In the genomic region with DNA sequence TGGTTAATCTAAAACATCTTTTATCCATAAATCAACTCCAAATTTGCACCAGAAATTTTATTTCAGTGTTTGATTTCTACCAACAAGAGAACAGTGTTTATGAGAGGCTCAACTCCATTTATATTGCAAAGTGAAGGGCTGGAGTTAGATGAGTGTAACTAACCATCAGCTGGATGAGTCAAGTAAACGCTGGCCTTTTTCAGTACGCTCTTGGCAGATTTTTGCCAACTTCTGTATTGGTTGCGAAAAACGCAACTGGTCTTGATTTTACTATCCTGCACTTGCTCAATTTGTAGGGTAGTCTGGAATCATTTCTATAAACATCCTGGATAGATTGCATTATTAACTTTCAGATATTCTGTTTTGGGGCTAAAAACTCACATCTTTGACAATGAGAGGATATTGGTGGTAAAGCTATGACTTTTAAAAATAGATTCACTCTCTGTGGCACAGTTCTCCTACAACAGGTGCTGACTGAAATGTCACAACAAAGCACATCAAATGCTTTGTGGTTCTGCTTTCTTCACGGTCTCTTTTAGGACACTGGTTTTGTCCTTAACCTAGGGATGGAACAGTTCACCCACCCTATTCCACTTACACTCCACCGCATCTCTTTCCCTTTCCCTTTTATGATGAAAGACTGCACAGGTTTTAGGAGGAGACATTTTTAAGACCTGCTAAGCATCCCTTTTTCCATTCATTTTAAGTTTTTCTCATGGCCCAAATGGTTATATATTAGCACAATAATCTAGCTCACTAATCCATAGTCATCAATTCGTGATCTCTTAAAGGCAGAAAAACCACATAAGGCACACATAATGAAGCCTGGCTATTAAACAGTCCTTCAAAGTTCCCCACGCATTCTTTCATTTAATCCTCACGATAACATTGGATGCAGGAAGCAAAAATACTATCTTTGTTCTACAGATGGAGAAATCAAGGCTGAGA, we compare ENCODE assay signal across 27 cellular contexts. TPM values are rescaled to one million over a fixed set of nuclear protein-coding genes. Genes with fewer than 3 reads are reported as not detected.
DNase-seq lines count a peak whose midpoint lies in the region; ATAC-seq, FAIRE-seq and TF ChIP-seq lines count a peak whose summit lies in the region.
"Had no signal": no experiment of that assay in that cellular context is flagged by ENCODE, and none has a peak within 500 bp of the region (broad histone marks: within the 10 kb centered on the region; RNA-seq: fewer than 3 reads in every experiment).

No MANE protein-coding gene starts in this region.

- no peaks in the 10 kb centered on the region for H3K9me3 ChIP-seq in GM23248 (ENCODE audit: low read depth)
- no peaks in the 10 kb centered on the region for H3K9me3 ChIP-seq in transverse colon
- H3K9me3 ChIP-seq: BLaER1 treated with 17β-estradiol and CSF1 and Interleukin-3, amounts not matched to agents 10 nM and 100 nM had no signal

- H3K9me2 ChIP-seq in GM23248 (ENCODE audit: insufficient read depth): no peaks in the 10 kb centered on the region

- in situ Hi-C loops in GM23248 (cut with MboI): no loop called here
- in situ Hi-C loops in transverse colon (cut with MboI; ENCODE audit: low pct_ligation_motif_present in 1 of 4, low pct_unique_long_range_greater_than_20kb in 1 of 4, low sequenced_read_pairs in 3 of 4): no loop called here
- in situ Hi-C loops in KBM-7 (cut with MboI; ENCODE audit: low pct_unique_long_range_greater_than_20kb, low sequenced_read_pairs): no loop called here

- H4K20me1 ChIP-seq in GM23248 (ENCODE audit: insufficient read depth): no peaks in the 10 kb centered on the region
- H4K20me1 ChIP-seq: BLaER1 treated with 17β-estradiol and CSF1 and Interleukin-3, amounts not matched to agents 10 nM and 100 nM had no signal

- peak; percentile 38 for ATAC-seq in SK-N-SH treated with all-trans-retinoic acid at 6 μM for 48 hours
- ATAC-seq: natural killer cell, T-cell had no signal

- H3K4me2 ChIP-seq in GM23248 (ENCODE audit: unreplicated experiment): no peak overlapping the region
- H3K4me2 ChIP-seq: BLaER1 treated with 17β-estradiol and CSF1 and Interleukin-3, amounts not matched to agents 10 nM and 100 nM had no signal

- H3K4me3 ChIP-seq in GM23248 (no peak overlapping the region), foreskin fibroblast (ENCODE audit: low read depth in 1 of 2, low read length in 2 of 2) (no peak overlapping the region), transverse colon (no peak overlapping the region)
- H3K4me3 ChIP-seq: BLaER1 treated with 17β-estradiol and CSF1 and Interleukin-3, amounts not matched to agents 10 nM and 100 nM; skin epidermis had no signal

- H3F3A ChIP-seq in GM23248 (ENCODE audit: insufficient read depth): peaks cover 21% of the 10 kb centered on the region

- 44 to 45% methylated on average over 9 of the region's 9 CpGs for WGBS in GM23248 (ENCODE audit: low coverage in 1 of 2, low lambda C conversion rate in 2 of 2, missing lambda C conversion rate in 2 of 2), 2 experiments
- WGBS in transverse colon (ENCODE audit: low coverage in 1 of 2), 2 donors: 58 to 83% methylated on average over 7 to 9 of the region's 9 CpGs

- intact Hi-C loops in transverse colon (cut with DNase I; ENCODE audit: low total_unique reads): no loop called here

- no peak overlapping the region for H2AFZ ChIP-seq in GM23248

- no peak for TF ChIP-seq POLR2A in transverse colon (IDR thresholded peaks at IDR 0.05)

- H3K79me2 ChIP-seq in GM23248 (ENCODE audit: insufficient read depth): peaks cover 28% of the 10 kb centered on the region; the same call in 1 of the 2 replicates

- H3K27me3 ChIP-seq in GM23248 (replicated peaks; ENCODE audit: insufficient read depth) (no peaks in the 10 kb centered on the region), transverse colon (no peaks in the 10 kb centered on the region)
- H3K27me3 ChIP-seq: BLaER1 treated with 17β-estradiol and CSF1 and Interleukin-3, amounts not matched to agents 10 nM and 100 nM had no signal

- no peak overlapping the region for H3K9ac ChIP-seq in GM23248
- H3K9ac ChIP-seq: BLaER1 treated with 17β-estradiol and CSF1 and Interleukin-3, amounts not matched to agents 10 nM and 100 nM had no signal

- H3K27ac ChIP-seq in GM23248 (no peak overlapping the region), transverse colon (peak overlapping the region; percentile 1 to 38 (median 18))
- H3K27ac ChIP-seq: BLaER1 treated with 17β-estradiol and CSF1 and Interleukin-3, amounts not matched to agents 10 nM and 100 nM; HL-60; skin epidermis had no signal

- FAIRE-seq in frontal cortex (lab: Jason Lieb, UNC): no peak
- FAIRE-seq: astrocyte, GM12892 had no signal

- H3K4me1 ChIP-seq in GM23248 (ENCODE audit: insufficient read depth): peaks cover 22% of the 10 kb centered on the region
- no peaks in the 10 kb centered on the region for H3K4me1 ChIP-seq in transverse colon
- H3K4me1 ChIP-seq: BLaER1 treated with 17β-estradiol and CSF1 and Interleukin-3, amounts not matched to agents 10 nM and 100 nM had no signal

- TF ChIP-seq CTCF in foreskin fibroblast (IDR thresholded peaks at IDR 0.05; ENCODE audit: low read depth, low read length) (no peak), transverse colon (IDR thresholded peaks at IDR 0.05) (no peak)

- no peak for TF ChIP-seq EP300 in transverse colon (IDR thresholded peaks at IDR 0.05; ENCODE audit: low read depth)

- no peaks in the 10 kb centered on the region for H3K36me3 ChIP-seq in GM23248 (ENCODE audit: low read depth)
- no peaks in the 10 kb centered on the region for H3K36me3 ChIP-seq in transverse colon
- H3K36me3 ChIP-seq: BLaER1 treated with 17β-estradiol and CSF1 and Interleukin-3, amounts not matched to agents 10 nM and 100 nM had no signal

- DNase-seq in GM23248 (peak; percentile 86), foreskin fibroblast (peak; percentile 81 to 88), transverse colon (no peak), NOMO-1 (lab: John Stamatoyannopoulos, UW; ENCODE audit: unreplicated experiment in 2 of 2) (no peak), frontal cortex (ENCODE audit: low spot score in 2 of 2) (no peak), KBM-7 (no peak)
- DNase-seq in activated CD4-positive, alpha-beta T cell treated with anti-CD3 and anti-CD28 coated beads, Interleukin-2, amount 50 U/mL, for 4 hours: no peak
- DNase-seq: activated CD4-positive, alpha-beta memory T cell treated with anti-CD3 and anti-CD28 coated beads, Interleukin-2, amount 10 ng/mL, durations not matched to agents 7 days and 5 days; activated naive CD4-positive, alpha-beta T cell treated with anti-CD3 and anti-CD28 coated beads for 36 hours; effector CD8-positive, alpha-beta T cell; foreskin melanocyte; GDM1; HFFc6; kidney glomerular epithelial cell; natural killer cell; NCI-H1092; NCI-H2029 treated with DMSO at 0.1 percent for 48 hours; NCI-H510A; posterior cingulate gyrus; T-cell had no signal

TF ChIP-seq in SK-N-SH treated with all-trans-retinoic acid at 6 μM for 48 hours, 23 proteins besides CTCF, POLR2A, EP300 and RAD21:
- no peak for TF ChIP-seq OSR1 (CRISPR knock-in tag; IDR thresholded peaks at IDR 0.05)

RNA-seq across cellular contexts. Expression of gene CACNA2D1, which starts 12.8 kb away (rescaled TPM):
- total RNA-seq in GM23248 (2014; rRNA removed; shearing (Covaris generic)): 21.2 and 31.1 TPM in 2 replicates
- 6.9 and 7.7 TPM in 2 replicates for polyA plus RNA-seq in GM23248 (2016; fragmentation: Nextera tagmentation; extraction: Ambion mirVana)
- 100 to 1,000 TPM in 1 of 4 donors, 10 to 100 TPM in 3; 11.0 to 126 (median 22.9) TPM for total RNA-seq in transverse colon
- 197 TPM for total RNA-seq in frontal cortex
- total RNA-seq: activated CD4-positive, alpha-beta memory T cell treated with anti-CD3 and anti-CD28 coated beads, Interleukin-2, amount 10 ng/mL, durations not matched to agents 7 days and 5 days; activated naive CD4-positive, alpha-beta T cell treated with anti-CD3 and anti-CD28 coated beads for 36 hours; natural killer cell had no signal
- polyA plus RNA-seq: IgD-negative memory B cell had no signal

Comparison
In these comparisons a context has a peak if more than half of its experiments do, and no peak if none do; other contexts are left out.
1. DNase-seq: peak in GM23248 (single experiment) and foreskin fibroblast (2 of 2); none in transverse colon (single experiment), activated CD4-positive, alpha-beta T cell treated with anti-CD3 and anti-CD28 coated beads, Interleukin-2, amount 50 U/mL, for 4 hours (0 of 2), NOMO-1 (0 of 2), frontal cortex (0 of 2) and KBM-7 (single experiment).